Comparison of ENCODE assay signal across 8 cellular contexts in genomic region chr1:162560303-162561036, GRCh38. TPM values are rescaled to one million over a fixed set of nuclear protein-coding genes. Genes with fewer than 3 reads are reported as not detected.
DNase-seq lines count a peak whose midpoint lies in the region.

No MANE protein-coding gene starts in this region.

- H3K4me1 Mint-ChIP-seq in activated CD4-positive, alpha-beta T cell treated with anti-CD3 and anti-CD28 coated beads, Interleukin-2, amount 10 ng/mL, durations not matched to agents 7 days and 5 days: peaks cover 31% of the 10 kb centered on the region

- WGBS in adipose tissue, 3 donors: 23 to 51% (median 44%) methylated on average over 9 of the region's 9 CpGs

- H3K36me3 Mint-ChIP-seq in activated CD4-positive, alpha-beta T cell treated with anti-CD3 and anti-CD28 coated beads, Interleukin-2, amount 10 ng/mL, durations not matched to agents 7 days and 5 days (ENCODE audit: low read depth): no peaks in the 10 kb centered on the region

- no peak for DNase-seq in activated CD4-positive, alpha-beta T cell treated with anti-CD3 and anti-CD28 coated beads, Interleukin-2, amount 10 ng/mL, durations not matched to agents 7 days and 5 days
- DNase-seq in activated CD4-positive, alpha-beta T cell treated with anti-CD3 and anti-CD28 coated beads for 4 hours: no peak
- no peak for DNase-seq in NCI-H748 (lab: John Stamatoyannopoulos, UW; ENCODE audit: unreplicated experiment)
- DNase-seq in dedifferentiated amniotic fluid mesenchymal stem cell (ENCODE audit: extremely low spot score): no peak
- no peak for DNase-seq in UCSD-AML1 (lab: John Stamatoyannopoulos, UW; ENCODE audit: unreplicated experiment)

- H3K27ac Mint-ChIP-seq in activated CD4-positive, alpha-beta T cell treated with anti-CD3 and anti-CD28 coated beads, Interleukin-2, amount 10 ng/mL, durations not matched to agents 7 days and 5 days: peak overlapping the region; percentile 97

- no peaks in the 10 kb centered on the region for H3K9me3 ChIP-seq in iPS-20b (ENCODE audit: insufficient read depth, low read depth, low read length)
- H3K9me3 ChIP-seq in stomach smooth muscle (ENCODE audit: control insufficient read depth in 2 of 2, low read length in 2 of 2): no peaks in the 10 kb centered on the region

- H3K4me1 ChIP-seq in iPS-20b (ENCODE audit: insufficient read depth, low read length) (peaks cover 5% of the 10 kb centered on the region; the same call in 1 of the 2 replicates), stomach smooth muscle (ENCODE audit: control insufficient read depth, insufficient read depth, low read length) (peaks cover 9% of the 10 kb centered on the region)

- peak overlapping the region; percentile 93 for H3K27ac ChIP-seq in adipose tissue (ENCODE audit: low read depth, low read length)
- H3K27ac ChIP-seq in iPS-20b (ENCODE audit: low read length): no peak overlapping the region
- peak overlapping the region; percentile 97 for H3K27ac ChIP-seq in stomach smooth muscle (ENCODE audit: low read length)

- H3K27me3 ChIP-seq in iPS-20b (ENCODE audit: insufficient read depth, low read length) (peaks cover 9% of the 10 kb centered on the region), stomach smooth muscle (ENCODE audit: control insufficient read depth in 1 of 2, insufficient read depth in 2 of 2, low read length in 2 of 2) (no peaks in the 10 kb centered on the region)

- peak overlapping the region; percentile 88 for H3K4me3 Mint-ChIP-seq in activated CD4-positive, alpha-beta T cell treated with anti-CD3 and anti-CD28 coated beads, Interleukin-2, amount 10 ng/mL, durations not matched to agents 7 days and 5 days

- POLR2A ChIA-PET in activated CD4-positive, alpha-beta T cell treated with anti-CD3 and anti-CD28 coated beads, Interleukin-2, amount 10 ng/mL, durations not matched to agents 7 days and 5 days (lab: Charles Lee): no interaction called here

- H3K9me3 Mint-ChIP-seq in activated CD4-positive, alpha-beta T cell treated with anti-CD3 and anti-CD28 coated beads, Interleukin-2, amount 10 ng/mL, durations not matched to agents 7 days and 5 days: peaks cover 4% of the 10 kb centered on the region

- peaks cover 3% of the 10 kb centered on the region for H3K27me3 Mint-ChIP-seq in activated CD4-positive, alpha-beta T cell treated with anti-CD3 and anti-CD28 coated beads, Interleukin-2, amount 10 ng/mL, durations not matched to agents 7 days and 5 days

- H3K4me3 ChIP-seq in iPS-20b (ENCODE audit: low read length) (peak overlapping the region; percentile 84), stomach smooth muscle (ENCODE audit: low read length in 2 of 2) (peak overlapping the region; percentile 67 to 89)

- CTCF ChIA-PET in activated CD4-positive, alpha-beta T cell treated with anti-CD3 and anti-CD28 coated beads, Interleukin-2, amount 10 ng/mL, durations not matched to agents 7 days and 5 days (lab: Charles Lee): interaction anchor here (0.7 kb wide), 1 partner anchor 66 kb away, joined by 3 read pairs; no protein-coding TSS in a partner anchor

- H3K36me3 ChIP-seq in iPS-20b (ENCODE audit: insufficient read depth, low read depth, low read length) (no peaks in the 10 kb centered on the region), stomach smooth muscle (ENCODE audit: control insufficient read depth in 2 of 2, insufficient read depth in 2 of 2, low read length in 2 of 2) (no peaks in the 10 kb centered on the region)

- H3K9ac ChIP-seq in iPS-20b (ENCODE audit: low read depth, low read length): peak overlapping the region; percentile 76; the same call in 1 of the 2 replicates
- H3K9ac ChIP-seq in stomach smooth muscle (ENCODE audit: low read length in 2 of 2): peak overlapping the region; percentile 82 to 94

RNA-seq across cellular contexts. Expression of gene UAP1, which starts 1.1 kb away (rescaled TPM):
- 10 to 100 TPM; 10.9 to 12.3 TPM for total RNA-seq in activated CD4-positive, alpha-beta T cell treated with anti-CD3 and anti-CD28 coated beads, Interleukin-2, amount 10 ng/mL, durations not matched to agents 7 days and 5 days
- 100 to 1,000 TPM in 2 of 3 donors, 10 to 100 TPM in 1; 50.6 to 212 (median 157) TPM for polyA plus RNA-seq in adipose tissue
